Comparison of ENCODE assay signal across 11 cellular contexts in genomic region chr9:92608221-92609141, GRCh38.
DNase-seq lines count a peak whose midpoint lies in the region; ATAC-seq and TF ChIP-seq lines count a peak whose summit lies in the region.
"Had no signal": no experiment of that assay in that cellular context is flagged by ENCODE, and none has a peak within 500 bp of the region (broad histone marks: within the 10 kb centered on the region; RNA-seq: fewer than 3 reads in every experiment).

No MANE protein-coding gene starts in this region.

- no peak overlapping the region for H2AFZ ChIP-seq in OCI-LY7 (ENCODE audit: low read length)

- POLR2A ChIA-PET in OCI-LY7 (lab: Charles Lee): interaction anchor here (0.7 kb wide), 1 partner anchor 15 kb away, joined by 3 read pairs; no protein-coding TSS in a partner anchor

- no peaks in the 10 kb centered on the region for H3K9me2 ChIP-seq in OCI-LY7 (ENCODE audit: insufficient read depth, low read length)

- TF ChIP-seq CTCF in endodermal cell (conservative IDR thresholded peaks at IDR 0.05) (no peak), upper lobe of right lung (IDR thresholded peaks at IDR 0.05) (no peak), OCI-LY7 (conservative IDR thresholded peaks at IDR 0.05; ENCODE audit: low read length) (no peak)

- DNase-seq in NCI-H345 treated with DMSO at 0.1 percent for 48 hours (lab: John Stamatoyannopoulos, UW; ENCODE audit: unreplicated experiment) (peak; percentile 56), NCI-H345 (lab: John Stamatoyannopoulos, UW) (no peak), endodermal cell (no peak), upper lobe of right lung (no peak), OCI-LY7 (ENCODE audit: low spot score) (no peak), Kasumi-1 (lab: John Stamatoyannopoulos, UW) (no peak)
- no peak for DNase-seq in T-helper 2 cell treated with Interferon-gamma antibody and Interleukin-4, amounts not matched to agents 5 μg/mL and 100 μg/mL, for 36 hours (ENCODE audit: low spot score)
- DNase-seq: activated gamma-delta T cell; effector memory CD4-positive, alpha-beta T cell had no signal

- H3K4me1 ChIP-seq in endodermal cell (ENCODE audit: control insufficient read depth, insufficient read depth, low read length) (no peaks in the 10 kb centered on the region), muscle layer of colon (ENCODE audit: insufficient read depth, low read length) (peaks cover 46% of the 10 kb centered on the region), upper lobe of right lung (peaks cover 8% of the 10 kb centered on the region), OCI-LY7 (ENCODE audit: insufficient read depth, low read length, poor library complexity, severe bottlenecking) (no peaks in the 10 kb centered on the region)

- H3K9me3 ChIP-seq in endodermal cell (ENCODE audit: control insufficient read depth, low read length) (peaks cover 19% of the 10 kb centered on the region), muscle layer of colon (ENCODE audit: low read length) (no peaks in the 10 kb centered on the region), upper lobe of right lung (no peaks in the 10 kb centered on the region), OCI-LY7 (ENCODE audit: low read length) (peaks cover 8% of the 10 kb centered on the region; the same call in 1 of the 2 replicates)

- no peak overlapping the region for H3K27ac Mint-ChIP-seq in endodermal cell
- no peak overlapping the region for H3K27ac Mint-ChIP-seq in T-helper 2 cell treated with Interferon-gamma antibody and Interleukin-4, amounts not matched to agents 5 μg/mL and 100 μg/mL, for 36 hours

- no peaks in the 10 kb centered on the region for H3K79me2 ChIP-seq in OCI-LY7 (ENCODE audit: insufficient read depth, low read depth, low read length)

- BruUV-seq in OCI-LY7 (replicated peaks; lab: Mats Ljungman, UMichigan): no TSS peak

- H3K4me3 Mint-ChIP-seq in endodermal cell: no peak overlapping the region
- no peak overlapping the region for H3K4me3 Mint-ChIP-seq in T-helper 2 cell treated with Interferon-gamma antibody and Interleukin-4, amounts not matched to agents 5 μg/mL and 100 μg/mL, for 36 hours

- H3K27me3 ChIP-seq in endodermal cell (ENCODE audit: control insufficient read depth, insufficient read depth, low read length, poor library complexity, severe bottlenecking): no peaks in the 10 kb centered on the region
- no peaks in the 10 kb centered on the region for H3K27me3 ChIP-seq in muscle layer of colon (ENCODE audit: control insufficient read depth in 1 of 2, insufficient read depth in 2 of 2, low read length in 2 of 2)
- no peaks in the 10 kb centered on the region for H3K27me3 ChIP-seq in upper lobe of right lung

- CTCF ChIA-PET in OCI-LY7 (lab: Charles Lee; ENCODE audit: unreplicated experiment): no interaction called here

- ATAC-seq in upper lobe of right lung: no peak

- intact Hi-C loops in upper lobe of right lung (cut with DNase I): no loop called here
- intact Hi-C loops in OCI-LY7 (cut with micrococcal nuclease; ENCODE audit: unreplicated experiment): no loop called here

- no peaks in the 10 kb centered on the region for H3K4me1 Mint-ChIP-seq in endodermal cell
- H3K4me1 Mint-ChIP-seq in T-helper 2 cell treated with Interferon-gamma antibody and Interleukin-4, amounts not matched to agents 5 μg/mL and 100 μg/mL, for 36 hours (ENCODE audit: low read depth): peaks cover 3% of the 10 kb centered on the region

- H3K27ac ChIP-seq in endodermal cell (ENCODE audit: low read depth, low read length): peak overlapping the region; percentile 95
- peak overlapping the region; percentile 21 for H3K27ac ChIP-seq in muscle layer of colon (ENCODE audit: low read depth, low read length)
- H3K27ac ChIP-seq in upper lobe of right lung: peak overlapping the region; percentile 30
- no peak overlapping the region for H3K27ac ChIP-seq in OCI-LY7 (ENCODE audit: low read depth, low read length, poor library complexity, severe bottlenecking)
- H3K27ac ChIP-seq: VCaP had no signal

- WGBS in endodermal cell (ENCODE audit: insufficient coverage in 1 of 2, insufficient read length in 1 of 2), 2 experiments: 79 to 92% methylated on average over 10 to 18 of the region's 18 CpGs

- H3K36me3 ChIP-seq in endodermal cell (ENCODE audit: control insufficient read depth, insufficient read depth, low read length) (no peaks in the 10 kb centered on the region), muscle layer of colon (ENCODE audit: insufficient read depth, low read length) (peaks cover 6% of the 10 kb centered on the region), upper lobe of right lung (peaks cover 16% of the 10 kb centered on the region), OCI-LY7 (ENCODE audit: insufficient read depth, low read length) (peaks cover 24% of the 10 kb centered on the region; the same call in 1 of the 2 replicates)

- H3K4me2 ChIP-seq in OCI-LY7 (ENCODE audit: low read length): no peak overlapping the region

- no peak overlapping the region for H3K4me3 ChIP-seq in endodermal cell (ENCODE audit: low read length)
- no peak overlapping the region for H3K4me3 ChIP-seq in muscle layer of colon (ENCODE audit: low read depth in 1 of 2, low read length in 2 of 2)
- H3K4me3 ChIP-seq in upper lobe of right lung: no peak overlapping the region
- H3K4me3 ChIP-seq in OCI-LY7 (ENCODE audit: low read depth, low read length, poor library complexity, severe bottlenecking): no peak overlapping the region

- H3K9me3 Mint-ChIP-seq in endodermal cell: peaks cover 27% of the 10 kb centered on the region
- peaks cover 12% of the 10 kb centered on the region for H3K9me3 Mint-ChIP-seq in T-helper 2 cell treated with Interferon-gamma antibody and Interleukin-4, amounts not matched to agents 5 μg/mL and 100 μg/mL, for 36 hours

- H4K20me1 ChIP-seq in OCI-LY7 (ENCODE audit: insufficient read depth, low read length): no peaks in the 10 kb centered on the region

- H3K27me3 Mint-ChIP-seq in endodermal cell (ENCODE audit: insufficient read depth): no peaks in the 10 kb centered on the region
- H3K27me3 Mint-ChIP-seq in T-helper 2 cell treated with Interferon-gamma antibody and Interleukin-4, amounts not matched to agents 5 μg/mL and 100 μg/mL, for 36 hours (ENCODE audit: low read depth): no peaks in the 10 kb centered on the region

- H3K9ac ChIP-seq in endodermal cell (ENCODE audit: extremely low read depth, low read length, poor library complexity, severe bottlenecking): no peak overlapping the region
- H3K9ac ChIP-seq in muscle layer of colon (ENCODE audit: low read length): no peak overlapping the region

- peaks cover 17% of the 10 kb centered on the region for H3K36me3 Mint-ChIP-seq in endodermal cell (ENCODE audit: low read depth)
- H3K36me3 Mint-ChIP-seq in T-helper 2 cell treated with Interferon-gamma antibody and Interleukin-4, amounts not matched to agents 5 μg/mL and 100 μg/mL, for 36 hours (ENCODE audit: low read depth): peaks cover 18% of the 10 kb centered on the region
